Comparison of ENCODE assay signal across 8 cellular contexts in the genomic region with DNA sequence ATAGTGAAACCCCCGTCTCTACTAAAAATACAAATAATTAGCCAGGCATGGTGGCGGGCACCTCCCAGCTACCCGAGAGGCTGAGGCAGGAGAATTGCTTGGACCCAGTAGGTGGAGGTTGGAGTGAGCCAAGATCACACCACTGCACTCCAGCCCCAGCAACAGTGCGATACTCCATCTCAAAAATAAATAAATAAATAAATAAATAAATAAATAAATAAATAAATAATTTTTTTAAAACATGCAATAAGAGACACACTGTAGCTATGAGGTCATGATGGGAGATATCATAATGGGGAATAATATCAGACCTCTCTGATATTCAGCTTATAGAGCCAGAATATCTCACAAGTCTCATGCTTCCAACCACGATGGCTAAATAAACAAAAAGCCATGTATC.
"Had no signal": no experiment of that assay in that cellular context is flagged by ENCODE, and none has a peak within 500 bp of the region (broad histone marks: within the 10 kb centered on the region; RNA-seq: fewer than 3 reads in every experiment).

No MANE protein-coding gene starts in this region.

- H3K4me3 ChIP-seq: GM12878 had no signal

- FAIRE-seq: G401.6, GM12878, GM12891, GM12892, GM18507, GM19239 had no signal

- DNase-seq: GDM1, GF-D8 had no signal

- ATAC-seq: GM12878 had no signal
